Comparison of ENCODE assay signal across 10 cellular contexts in the genomic region with DNA sequence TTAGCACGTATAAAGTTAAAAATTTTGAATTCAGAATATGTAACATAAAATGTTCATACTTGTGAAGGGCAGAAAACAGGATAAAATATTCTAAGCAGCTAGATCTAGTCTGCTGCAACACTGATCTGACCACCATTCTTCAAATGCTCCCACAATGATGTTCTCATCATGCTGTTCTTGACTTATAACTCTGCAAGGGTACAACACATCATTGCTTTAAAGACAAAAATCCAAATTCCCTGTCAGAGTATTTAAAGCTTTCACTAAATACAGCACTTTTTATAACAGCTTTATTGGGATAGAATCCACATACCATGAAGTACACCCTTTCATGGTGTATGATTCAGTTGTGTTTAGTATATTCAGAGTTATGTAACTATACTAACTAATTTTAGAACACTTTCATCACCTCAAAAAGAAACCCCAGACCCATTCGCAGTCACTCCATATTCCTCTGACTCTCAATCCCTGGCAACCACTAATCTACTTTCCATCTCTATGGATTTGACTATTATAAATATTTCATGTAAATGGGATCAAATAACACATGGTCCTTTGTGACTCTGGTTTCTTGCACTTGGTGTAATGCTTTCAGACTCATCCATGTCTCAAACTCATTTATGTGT. TPM values are rescaled to one million over a fixed set of nuclear protein-coding genes. Genes with fewer than 3 reads are reported as not detected.
DNase-seq lines count a peak whose midpoint lies in the region; FAIRE-seq and TF ChIP-seq lines count a peak whose summit lies in the region.
"Had no signal": no experiment of that assay in that cellular context is flagged by ENCODE, and none has a peak within 500 bp of the region (broad histone marks: within the 10 kb centered on the region; RNA-seq: fewer than 3 reads in every experiment).

No MANE protein-coding gene starts in this region.

- peaks cover 5% of the 10 kb centered on the region for H3K36me3 ChIP-seq in brain microvascular endothelial cell (replicated peaks)
- no peaks in the 10 kb centered on the region for H3K36me3 ChIP-seq in keratinocyte (ENCODE audit: control insufficient read depth in 2 of 2, extremely low read depth in 1 of 2, insufficient read depth in 2 of 2, low read length in 2 of 2)
- H3K36me3 ChIP-seq in tibial artery: peaks cover 0 to 9% (median 0%) of the 10 kb centered on the region in 3 donors

- H3K9ac ChIP-seq in keratinocyte (ENCODE audit: control insufficient read depth, extremely low read depth, insufficient read depth, low read length): no peak overlapping the region

- dilution Hi-C loops in keratinocyte (cut with MboI; ENCODE audit: extremely low pct_ligation_motif_present, low sequenced_read_pairs): no loop called here

- no peaks in the 10 kb centered on the region for H3K27me3 ChIP-seq in brain microvascular endothelial cell (replicated peaks)
- no peaks in the 10 kb centered on the region for H3K27me3 ChIP-seq in keratinocyte (ENCODE audit: control insufficient read depth, extremely low read depth, insufficient read depth, low read length)
- H3K27me3 ChIP-seq in tibial artery: no peaks in the 10 kb centered on the region

- H3K79me2 ChIP-seq in keratinocyte (ENCODE audit: control insufficient read depth, insufficient read depth, low read length): peaks cover 36% of the 10 kb centered on the region

- intact Hi-C loops in tibial artery (cut with DNase I; ENCODE audit: low total_unique reads): loop anchor here (5.0 kb wide), 1 partner anchor 57 kb away; a partner anchor contains a TSS

- peaks cover 7% of the 10 kb centered on the region for H3K4me1 ChIP-seq in keratinocyte (ENCODE audit: control insufficient read depth, extremely low read depth, insufficient read depth, low read length)
- H3K4me1 ChIP-seq in tibial artery: peaks cover 0 to 52% (median 25%) of the 10 kb centered on the region in 4 donors

- no peak overlapping the region for H2AFZ ChIP-seq in keratinocyte (ENCODE audit: control insufficient read depth, low read length)

- H3K9me3 ChIP-seq in keratinocyte (ENCODE audit: control insufficient read depth, low read depth, low read length) (no peaks in the 10 kb centered on the region), tibial artery (no peaks in the 10 kb centered on the region)

- TF ChIP-seq CTCF in brain microvascular endothelial cell (IDR thresholded peaks at IDR 0.05; ENCODE audit: low read depth, low read length, missing control alignments) (no peak), keratinocyte (optimal IDR thresholded peaks at IDR 0.05 in 1 of 3, IDR thresholded peaks at IDR 0.05 in 1 of 3, conservative IDR thresholded peaks at IDR 0.05 in 1 of 3; ENCODE audit: extremely low read depth in 1 of 3, insufficient read depth in 2 of 3, low read length in 3 of 3) (no peak), tibial artery (IDR thresholded peaks at IDR 0.05) (no peak)

- H3K27ac ChIP-seq in brain microvascular endothelial cell (peak overlapping the region; percentile 70), keratinocyte (ENCODE audit: control insufficient read depth, insufficient read depth, low read length) (no peak overlapping the region), tibial artery (peak overlapping the region; percentile 38 to 40)

- no peaks in the 10 kb centered on the region for H3K9me1 ChIP-seq in keratinocyte (ENCODE audit: control insufficient read depth, extremely low read depth, insufficient read depth, low read length)

- in situ Hi-C loops in brain microvascular endothelial cell (cut with HindIII; ENCODE audit: low pct_ligation_motif_present, low sequenced_read_pairs): no loop called here

- no peak overlapping the region for H3K4me3 ChIP-seq in brain microvascular endothelial cell (ENCODE audit: low read depth, low read length)
- H3K4me3 ChIP-seq in keratinocyte (ENCODE audit: control insufficient read depth in 2 of 3, extremely low read depth in 1 of 3, insufficient read depth in 2 of 3, low read depth in 1 of 3, low read length in 3 of 3): no peak overlapping the region
- H3K4me3 ChIP-seq in tibial artery: no peak overlapping the region

- FAIRE-seq in keratinocyte (lab: Jason Lieb, UNC): peak; percentile 43

- no peaks in the 10 kb centered on the region for H4K20me1 ChIP-seq in keratinocyte (ENCODE audit: control insufficient read depth, extremely low read depth, insufficient read depth, low read length)

- DNase-seq in NCI-H146 (lab: John Stamatoyannopoulos, UW): peak; percentile 24
- DNase-seq in NCI-H146 treated with DMSO at 0.1 percent for 48 hours (lab: John Stamatoyannopoulos, UW; ENCODE audit: unreplicated experiment): no peak
- DNase-seq in brain microvascular endothelial cell: no peak
- no peak for DNase-seq in keratinocyte (ENCODE audit: low read depth, low spot score)
- DNase-seq in tibial artery: no peak
- no peak for DNase-seq in NCI-H187 treated with DMSO at 0.1 percent for 48 hours (lab: John Stamatoyannopoulos, UW)
- no peak for DNase-seq in T-helper 1 cell
- DNase-seq in NCI-H187 (lab: John Stamatoyannopoulos, UW): no peak
- DNase-seq: activated T-cell treated with anti-CD3 and anti-CD28 coated beads for 4 hours, GDM1 had no signal

- H3K4me2 ChIP-seq in keratinocyte (ENCODE audit: control insufficient read depth, extremely low read depth, insufficient read depth, low read depth, low read length): no peak overlapping the region

RNA-seq across cellular contexts. Expression of a gene that starts 56.4 kb away (rescaled TPM):
- polyA plus RNA-seq in keratinocyte: 10.3 to 19.4 TPM (median 11.9 TPM) in 3 replicates
- polyA plus RNA-seq in keratinocyte (2011; ENCODE audit: low read depth): 36.8 TPM
- polyA plus RNA-seq in keratinocyte (2011; cell fraction: cytosol; rRNA removed): 6.5 and 14.4 TPM in 2 replicates
- polyA plus RNA-seq in keratinocyte (2011; cell fraction: nucleus; rRNA removed): 18.7 and 27.0 TPM in 2 replicates
- 8.9 and 12.2 TPM in 2 replicates for polyA plus RNA-seq in keratinocyte (2012; ENCODE audit: low replicate concordance)
- polyA minus RNA-seq in keratinocyte: 3.4 to 25.3 TPM (median 7.4 TPM) in 3 replicates
- polyA minus RNA-seq in keratinocyte (2011; cell fraction: cytosol; rRNA and poly(A)+ RNA removed): 6.1 TPM
- polyA minus RNA-seq in keratinocyte (2011; cell fraction: nucleus; rRNA and poly(A)+ RNA removed): 27.2 and 60.7 TPM in 2 replicates
